ENCODE assay signal across 21 cellular contexts in the genomic region with DNA sequence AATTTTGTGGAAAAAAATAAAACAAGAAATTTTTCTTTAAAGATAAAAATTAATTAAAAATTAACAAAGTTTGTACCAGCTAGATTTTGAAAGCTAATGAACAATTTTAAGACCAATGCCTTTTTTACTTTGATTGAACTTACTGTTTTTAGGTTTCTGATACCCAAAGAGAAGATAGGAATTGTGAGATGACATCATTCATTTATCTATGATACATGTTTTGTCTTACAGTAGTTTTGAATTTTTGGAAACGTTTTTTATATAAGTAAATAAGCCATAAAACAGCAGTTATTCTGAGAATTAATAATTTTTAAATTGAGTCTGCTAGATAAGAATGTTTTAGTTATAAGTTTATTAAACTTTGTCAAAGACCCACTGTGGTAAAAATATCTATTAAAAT.
A peak's percentile ranks its signal among the peaks of the same experiment; 100 is the strongest.
DNase-seq lines count a peak whose midpoint lies in the region; ATAC-seq, FAIRE-seq and TF ChIP-seq lines count a peak whose summit lies in the region.
"Had no signal": no experiment of that assay in that cellular context is flagged by ENCODE, and none has a peak within 500 bp of the region (broad histone marks: within the 10 kb centered on the region; RNA-seq: fewer than 3 reads in every experiment).

No MANE protein-coding gene starts in this region.

- H3K4me3 ChIP-seq in HepG2 (replicated peaks in 1 of 3; ENCODE audit: insufficient read depth in 1 of 3, low read depth in 2 of 3, low read length in 3 of 3): no peak overlapping the region
- no peak overlapping the region for H3K4me3 ChIP-seq in right lobe of liver
- H3K4me3 ChIP-seq in GM12878: no peak overlapping the region
- H3K4me3 ChIP-seq: HAP-1 had no signal

- no peak for TF ChIP-seq POLR2A in HepG2 (IDR thresholded peaks at IDR 0.05; ENCODE audit: insufficient read depth in 1 of 2, low read depth in 2 of 2, low read length in 2 of 2)
- no peak for TF ChIP-seq POLR2A in right lobe of liver (IDR thresholded peaks at IDR 0.05)
- no peak for TF ChIP-seq POLR2A in GM12878 (IDR thresholded peaks at IDR 0.05; ENCODE audit: low read depth, low read length)

- H3K4me1 ChIP-seq in HepG2 (ENCODE audit: insufficient read depth, low read length): no peaks in the 10 kb centered on the region
- H3K4me1 ChIP-seq in right lobe of liver: no peaks in the 10 kb centered on the region
- no peaks in the 10 kb centered on the region for H3K4me1 ChIP-seq in GM12878 (ENCODE audit: control insufficient read depth, insufficient read depth, low read length)
- H3K4me1 ChIP-seq: BE2C had no signal

- TF ChIP-seq EP300 in HepG2 (IDR thresholded peaks at IDR 0.05; ENCODE audit: low read depth in 2 of 2, low read length in 2 of 2) (no peak), HepG2 (CRISPR knock-in tag; IDR thresholded peaks at IDR 0.05; ENCODE audit: borderline replicate concordance) (no peak), GM12878 (IDR thresholded peaks at IDR 0.05; ENCODE audit: borderline replicate concordance in 1 of 2, control insufficient read depth in 1 of 2, low read depth in 2 of 2, low read length in 2 of 2) (no peak)

- H3K4me2 ChIP-seq in HepG2 (ENCODE audit: low read depth, low read length) (no peak overlapping the region), GM12878 (ENCODE audit: control insufficient read depth, insufficient read depth) (no peak overlapping the region)

- intact Hi-C loops in HepG2 (cut with micrococcal nuclease; ENCODE audit: unreplicated experiment): no loop called here
- intact Hi-C loops in right lobe of liver (cut with DNase I): no loop called here
- intact Hi-C loops in GM12878 (cut with micrococcal nuclease; ENCODE audit: unreplicated experiment): no loop called here

- no peak overlapping the region for H3K27ac ChIP-seq in HepG2 (ENCODE audit: extremely low read length, insufficient read depth, low read length)
- no peak overlapping the region for H3K27ac ChIP-seq in right lobe of liver
- no peak overlapping the region for H3K27ac ChIP-seq in GM12878 (ENCODE audit: control insufficient read depth, insufficient read depth)
- H3K27ac ChIP-seq: C4-2B had no signal

- H2AFZ ChIP-seq in HepG2 (ENCODE audit: low read length) (no peak overlapping the region), GM12878 (ENCODE audit: control insufficient read depth, low read depth, low read length) (no peak overlapping the region)

- no peaks in the 10 kb centered on the region for H3K27me3 ChIP-seq in HepG2 (ENCODE audit: control insufficient read depth in 1 of 2, insufficient read depth in 2 of 2, low read length in 2 of 2)
- no peaks in the 10 kb centered on the region for H3K27me3 ChIP-seq in right lobe of liver
- H3K27me3 ChIP-seq in GM12878 (replicated peaks in 1 of 2; ENCODE audit: control insufficient read depth in 2 of 2, insufficient read depth in 2 of 2, low read length in 1 of 2): no peaks in the 10 kb centered on the region
- H3K27me3 ChIP-seq: BE2C had no signal

- TF ChIP-seq CTCF in HepG2 (CRISPR knock-in tag; IDR thresholded peaks at IDR 0.05): no peak
- no peak for TF ChIP-seq CTCF in right lobe of liver (IDR thresholded peaks at IDR 0.05)
- TF ChIP-seq CTCF in GM12878 (IDR thresholded peaks at IDR 0.05 in 2 of 3, conservative IDR thresholded peaks at IDR 0.05 in 1 of 3; ENCODE audit: control insufficient read depth in 2 of 3, extremely low read depth in 1 of 3, insufficient read depth in 1 of 3, low read depth in 3 of 3, low read length in 3 of 3): no peak

- FAIRE-seq in HepG2 (lab: Jason Lieb, UNC) (no peak), GM12878 (lab: Jason Lieb, UNC) (no peak), islet of Langerhans (lab: Jason Lieb, UNC) (peak; percentile 93)
- FAIRE-seq: D721Med, G401.6, GM12892, H1 had no signal

- no peak for DNase-seq in HepG2 (ENCODE audit: low spot score)
- no peak for DNase-seq in right lobe of liver
- no peak for DNase-seq in GM12878 (ENCODE audit: low read depth, low spot score)
- no peak for DNase-seq in NCI-H446 treated with DMSO at 0.1 percent for 48 hours (lab: John Stamatoyannopoulos, UW)
- DNase-seq: 8988T; BE2C; CD8-positive, alpha-beta T cell; COR-L47; DMS153; DMS79 treated with DMSO at 0.1 percent for 48 hours; HFFc6; IMR-90 had no signal

- RAD21 ChIA-PET in GM12878 (lab: Charles Lee; ENCODE audit: unreplicated experiment): interaction anchor here (0.8 to 6.0 kb wide), 17 partner anchors 12 to 523 kb away, joined by 3 to 54 read pairs (median 6); partner anchors contain the start of gene P2RY10

- POLR2A ChIA-PET in HepG2 (lab: Yijun Ruan, JAX) (no interaction called here), GM12878 (lab: Charles Lee) (interaction anchor here (1.4 kb wide), 1 partner anchor 326 kb away, joined by 3 read pairs; no protein-coding TSS in a partner anchor)

- SMC1A ChIA-PET in GM12878 (lab: Charles Lee; ENCODE audit: uncharacterized antibody, unreplicated experiment): interaction anchor here (0.7 to 6.8 kb wide), 28 partner anchors 9 to 524 kb away, joined by 3 to 69 read pairs (median 5); partner anchors contain the start of genes GPR174, P2RY10 and RTL3

- H3K79me2 ChIP-seq in HepG2 (ENCODE audit: insufficient read depth, low read length) (no peaks in the 10 kb centered on the region), GM12878 (ENCODE audit: control insufficient read depth, insufficient read depth, low read length) (no peaks in the 10 kb centered on the region)

- no TSS peak for BruUV-seq in HepG2 (replicated peaks; lab: Mats Ljungman, UMichigan)
- no TSS peak for BruUV-seq in GM12878 (replicated peaks; lab: Mats Ljungman, UMichigan)

- CTCF ChIA-PET in HepG2 (lab: Yijun Ruan, JAX; ENCODE audit: low intra/inter-chr PET ratio, low total read pairs) (no interaction called here), GM12878 (lab: Yijun Ruan, JAX) (interaction anchor here (0.6 to 4.7 kb wide), 18 partner anchors 11 to 1054 kb away, joined by 3 to 57 read pairs (median 6); partner anchors contain the start of gene P2RY10)

- TF ChIP-seq RAD21 in HepG2 (CRISPR knock-in tag; IDR thresholded peaks at IDR 0.05) (no peak), GM12878 (IDR thresholded peaks at IDR 0.05; ENCODE audit: insufficient read depth, low read depth, low read length) (no peak)

- no peaks in the 10 kb centered on the region for H4K20me1 ChIP-seq in HepG2 (ENCODE audit: insufficient read depth, low read length)
- H4K20me1 ChIP-seq in GM12878 (ENCODE audit: control insufficient read depth, insufficient read depth): no peaks in the 10 kb centered on the region

- WGBS in HepG2 (ENCODE audit: low lambda C conversion rate): 0% methylated on average over 1 of the region's 1 CpG
- WGBS in right lobe of liver (ENCODE audit: insufficient coverage, low coverage, low lambda C conversion rate, missing lambda C conversion rate): 9% methylated on average over 1 of the region's 1 CpG
- 43% methylated on average over 1 of the region's 1 CpG for WGBS in GM12878 (ENCODE audit: insufficient coverage, insufficient replicate concordance, low lambda C conversion rate, missing lambda C conversion rate)

- H3K9ac ChIP-seq in HepG2 (ENCODE audit: insufficient read depth, low read depth, low read length): no peak overlapping the region
- no peak overlapping the region for H3K9ac ChIP-seq in GM12878 (ENCODE audit: control insufficient read depth, insufficient read depth, low read length)

- H3K36me3 ChIP-seq in HepG2 (replicated peaks in 1 of 2; ENCODE audit: control insufficient read depth in 1 of 2, insufficient read depth in 2 of 2, low read length in 2 of 2) (no peaks in the 10 kb centered on the region), right lobe of liver (no peaks in the 10 kb centered on the region), GM12878 (ENCODE audit: control insufficient read depth in 2 of 2, insufficient read depth in 2 of 2, low read length in 1 of 2) (no peaks in the 10 kb centered on the region)
- H3K36me3 ChIP-seq: BE2C, HAP-1 had no signal

- ATAC-seq in HepG2 (no peak), right lobe of liver (no peak), GM12878 (no peak), HG02759 (IDR thresholded peaks at IDR 0.05; ENCODE audit: unreplicated experiment) (no peak), GM18519 (IDR thresholded peaks at IDR 0.05; ENCODE audit: low FRiP score, unreplicated experiment) (no peak)
- ATAC-seq: CD8-positive, alpha-beta T cell had no signal

- in situ Hi-C loops in HepG2 (cut with HindIII; ENCODE audit: extremely low pct_ligation_motif_present, low pct_unique_long_range_greater_than_20kb): no loop called here
- in situ Hi-C loops in GM12878 (cut with MboI): loop anchor here (5.0 kb wide), 1 partner anchor 517 kb away; no protein-coding TSS in a partner anchor

- H3K9me3 ChIP-seq in HepG2 (ENCODE audit: low read length): no peaks in the 10 kb centered on the region
- H3K9me3 ChIP-seq in right lobe of liver: no peaks in the 10 kb centered on the region
- H3K9me3 ChIP-seq in GM12878 (replicated peaks; ENCODE audit: control insufficient read depth, insufficient read depth, low read length): no peaks in the 10 kb centered on the region; the same call in 2 of the 3 replicates
- H3K9me3 ChIP-seq: BE2C, HAP-1 had no signal

TF ChIP-seq in HepG2, 621 proteins besides CTCF, POLR2A, EP300 and RAD21:
- TF ChIP-seq ATF7 (IDR thresholded peaks at IDR 0.05) (peak; percentile 63), ATF7 (CRISPR knock-in tag; IDR thresholded peaks at IDR 0.05) (no peak), ZNF598 (CRISPR knock-in tag; IDR thresholded peaks at IDR 0.05; ENCODE audit: borderline replicate concordance) (no peak), AGO2 (optimal IDR thresholded peaks at IDR 0.05; ENCODE audit: low read depth, low read length) (no peak), KAT2B (IDR thresholded peaks at IDR 0.05; ENCODE audit: borderline replicate concordance, low read depth, low read length) (no peak), RXRA (CRISPR knock-in tag; IDR thresholded peaks at IDR 0.05) (no peak)

TF ChIP-seq in GM12878, 131 proteins besides CTCF, POLR2A, EP300 and RAD21:
- TF ChIP-seq CBX5 (IDR thresholded peaks at IDR 0.05; ENCODE audit: low read depth) (no peak), ATF7 (IDR thresholded peaks at IDR 0.05; ENCODE audit: low read depth) (peak; percentile 29; the same call in 1 of the 2 replicates)
